ENCODE assay signal across 21 cellular contexts in the genomic region with DNA sequence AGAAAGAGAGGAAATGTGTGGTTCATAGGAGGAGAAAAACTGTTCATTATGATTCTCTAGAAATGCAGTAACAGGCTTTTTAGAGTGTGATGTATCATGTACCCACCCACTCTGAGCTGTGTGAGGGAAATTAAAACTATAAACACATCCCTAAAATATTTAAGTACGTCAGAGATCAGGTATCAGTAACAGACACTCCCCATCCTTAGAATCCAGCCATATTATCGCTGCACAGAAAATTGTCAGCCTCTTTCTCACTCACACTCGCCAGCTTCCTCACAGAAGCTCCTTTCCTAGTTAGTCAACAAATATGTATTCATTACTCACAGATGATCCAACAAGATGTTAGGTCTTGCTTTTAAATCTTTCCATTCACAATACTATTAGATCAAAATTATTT. TPM values are rescaled to one million over a fixed set of nuclear protein-coding genes. Genes with fewer than 3 reads are reported as not detected.
DNase-seq lines count a peak whose midpoint lies in the region; ATAC-seq and TF ChIP-seq lines count a peak whose summit lies in the region.
"Had no signal": no experiment of that assay in that cellular context is flagged by ENCODE, and none has a peak within 500 bp of the region (broad histone marks: within the 10 kb centered on the region; RNA-seq: fewer than 3 reads in every experiment).

No MANE protein-coding gene starts in this region.

- H3K79me2 ChIP-seq in GM23248 (ENCODE audit: insufficient read depth) = no peaks in the 10 kb centered on the region
- no peaks in the 10 kb centered on the region for H3K79me2 ChIP-seq in mammary epithelial cell (ENCODE audit: insufficient read depth, low read length)
- H3K79me2 ChIP-seq: parathyroid adenoma had no signal

- H3K27ac Mint-ChIP-seq in naive thymus-derived CD4-positive, alpha-beta T cell = no peak overlapping the region
- H3K27ac Mint-ChIP-seq: B cell had no signal

- peak overlapping the region; percentile 85 for H3K27ac ChIP-seq in GM23248
- H3K27ac ChIP-seq in mammary epithelial cell (ENCODE audit: insufficient read depth, low read depth, low read length) = no peak overlapping the region
- no peak overlapping the region for H3K27ac ChIP-seq in naive thymus-derived CD4-positive, alpha-beta T cell (ENCODE audit: low read depth, low read length)
- H3K27ac ChIP-seq: esophagus squamous epithelium, parathyroid adenoma, SK-N-MC, skin epidermis had no signal

- WGBS in GM23248 (ENCODE audit: low coverage in 1 of 2, low lambda C conversion rate in 2 of 2, missing lambda C conversion rate in 2 of 2), 2 experiments = 0 to 6% methylated on average over 3 of the region's 3 CpGs
- WGBS in mammary epithelial cell (ENCODE audit: low coverage, missing lambda C conversion rate) = 53% methylated on average over 3 of the region's 3 CpGs

- POLR2A ChIA-PET in naive thymus-derived CD4-positive, alpha-beta T cell (lab: Charles Lee) = no interaction called here

- H3K4me1 Mint-ChIP-seq in naive thymus-derived CD4-positive, alpha-beta T cell = no peaks in the 10 kb centered on the region

- CTCF ChIA-PET in mammary epithelial cell (lab: Charles Lee; ENCODE audit: low non-redundant PET) = no interaction called here
- CTCF ChIA-PET in naive thymus-derived CD4-positive, alpha-beta T cell (lab: Charles Lee) = no interaction called here

- no TSS peak for BruUV-seq in mammary epithelial cell (replicated peaks; lab: Mats Ljungman, UMichigan)

- peak overlapping the region; percentile 68 for H3K9ac ChIP-seq in GM23248
- H3K9ac ChIP-seq in mammary epithelial cell (ENCODE audit: insufficient read depth, low read length) = no peak overlapping the region
- H3K9ac ChIP-seq: parathyroid adenoma had no signal

- peak overlapping the region; percentile 61 for H3K4me3 ChIP-seq in GM23248
- H3K4me3 ChIP-seq in mammary epithelial cell (replicated peaks in 1 of 3; ENCODE audit: insufficient read depth in 1 of 3, low read depth in 2 of 3, low read length in 3 of 3) = no peak overlapping the region
- no peak overlapping the region for H3K4me3 ChIP-seq in naive thymus-derived CD4-positive, alpha-beta T cell (ENCODE audit: low read length)
- H3K4me3 ChIP-seq: esophagus squamous epithelium, K562, SK-N-MC, skin epidermis had no signal

- H3K4me1 ChIP-seq in GM23248 (ENCODE audit: insufficient read depth) = peaks cover 49% of the 10 kb centered on the region
- no peaks in the 10 kb centered on the region for H3K4me1 ChIP-seq in mammary epithelial cell (ENCODE audit: insufficient read depth, low read length)
- no peaks in the 10 kb centered on the region for H3K4me1 ChIP-seq in naive thymus-derived CD4-positive, alpha-beta T cell (ENCODE audit: control insufficient read depth in 2 of 2, insufficient read depth in 2 of 2, low read length in 2 of 2)
- H3K4me1 ChIP-seq: esophagus squamous epithelium, parathyroid adenoma had no signal

- H3K4me3 Mint-ChIP-seq in naive thymus-derived CD4-positive, alpha-beta T cell = no peak overlapping the region
- H3K4me3 Mint-ChIP-seq: B cell had no signal

- intact Hi-C loops in mammary epithelial cell (cut with micrococcal nuclease) = no loop called here
- intact Hi-C loops in naive thymus-derived CD4-positive, alpha-beta T cell (cut with micrococcal nuclease) = no loop called here

- TF ChIP-seq CTCF in mammary epithelial cell (conservative IDR thresholded peaks at IDR 0.05 in 1 of 2, IDR thresholded peaks at IDR 0.05 in 1 of 2; ENCODE audit: extremely low read depth in 1 of 2, insufficient read depth in 1 of 2, low read depth in 1 of 2, low read length in 2 of 2) = no peak

- peaks cover 0 to 4% (median 2%) of the 10 kb centered on the region in 11 donors for H3K9me3 Mint-ChIP-seq in naive thymus-derived CD4-positive, alpha-beta T cell

- dilution Hi-C loops in mammary epithelial cell (cut with HindIII; ENCODE audit: low sequenced_read_pairs) = no loop called here

- peak; percentile 95 for DNase-seq in GM23248
- peak; percentile 24 for DNase-seq in NCI-H146 treated with DMSO at 0.1 percent for 48 hours (lab: John Stamatoyannopoulos, UW; ENCODE audit: unreplicated experiment)
- peak; percentile 68 for DNase-seq in mammary epithelial cell
- DNase-seq in myocyte (ENCODE audit: low read depth) = peak; percentile 3
- no peak for DNase-seq in naive thymus-derived CD4-positive, alpha-beta T cell
- no peak for DNase-seq in DMS 273 (lab: John Stamatoyannopoulos, UW; ENCODE audit: unreplicated experiment)
- no peak for DNase-seq in occipital lobe (lab: John Stamatoyannopoulos, UW)
- no peak for DNase-seq in NAMALWA (ENCODE audit: low spot score)
- DNase-seq: activated CD4-positive, alpha-beta T cell treated with anti-CD3 and anti-CD28 coated beads for 48 hours; activated CD8-positive, alpha-beta memory T cell treated with anti-CD3 and anti-CD28 coated beads, Interleukin-2, amount 50 U/mL, for 4 hours; activated naive CD4-positive, alpha-beta T cell; dermis blood vessel endothelial cell; esophagus squamous epithelium; hypothalamus; NCI-H1092 had no signal

- H3K4me2 ChIP-seq in GM23248 (ENCODE audit: unreplicated experiment) (peak overlapping the region; percentile 90), mammary epithelial cell (ENCODE audit: insufficient read depth, low read depth, low read length) (no peak overlapping the region)

- H3K27me3 ChIP-seq in GM23248 (replicated peaks; ENCODE audit: insufficient read depth) (no peaks in the 10 kb centered on the region), mammary epithelial cell (ENCODE audit: insufficient read depth, low read length) (peaks cover 7% of the 10 kb centered on the region)
- no peaks in the 10 kb centered on the region for H3K27me3 ChIP-seq in naive thymus-derived CD4-positive, alpha-beta T cell (ENCODE audit: control insufficient read depth in 2 of 2, insufficient read depth in 2 of 2, low read length in 2 of 2)

- H3K36me3 ChIP-seq in GM23248 (ENCODE audit: low read depth) (no peaks in the 10 kb centered on the region), mammary epithelial cell (ENCODE audit: insufficient read depth, low read length) (no peaks in the 10 kb centered on the region)
- no peaks in the 10 kb centered on the region for H3K36me3 ChIP-seq in naive thymus-derived CD4-positive, alpha-beta T cell (ENCODE audit: control insufficient read depth in 2 of 3, insufficient read depth in 3 of 3, low read length in 3 of 3)
- H3K36me3 ChIP-seq: esophagus squamous epithelium had no signal

- peaks cover 31 to 53% (median 38%) of the 10 kb centered on the region in 5 donors for H3K27me3 Mint-ChIP-seq in naive thymus-derived CD4-positive, alpha-beta T cell

- no peaks in the 10 kb centered on the region for H3K9me2 ChIP-seq in GM23248 (ENCODE audit: insufficient read depth)

- in situ Hi-C loops in GM23248 (cut with MboI) (no loop called here), mammary epithelial cell (cut with MboI; ENCODE audit: low sequenced_read_pairs in 2 of 2) (no loop called here)

- peaks cover 0 to 4% (median 0%) of the 10 kb centered on the region in 5 donors for H3K36me3 Mint-ChIP-seq in naive thymus-derived CD4-positive, alpha-beta T cell

- no peaks in the 10 kb centered on the region for H3K9me3 ChIP-seq in GM23248 (ENCODE audit: low read depth)
- no peaks in the 10 kb centered on the region for H3K9me3 ChIP-seq in mammary epithelial cell (replicated peaks; ENCODE audit: insufficient read depth, low read length)
- no peaks in the 10 kb centered on the region for H3K9me3 ChIP-seq in naive thymus-derived CD4-positive, alpha-beta T cell (ENCODE audit: control insufficient read depth in 2 of 3, low read length in 3 of 3)
- H3K9me3 ChIP-seq: esophagus squamous epithelium had no signal

- ATAC-seq in naive thymus-derived CD4-positive, alpha-beta T cell = no peak
- ATAC-seq: HCT116, K562 had no signal

- H3F3A ChIP-seq in GM23248 (ENCODE audit: insufficient read depth) = peaks cover 26% of the 10 kb centered on the region

- H4K20me1 ChIP-seq in GM23248 (ENCODE audit: insufficient read depth) (no peaks in the 10 kb centered on the region), mammary epithelial cell (ENCODE audit: insufficient read depth, low read length) (no peaks in the 10 kb centered on the region)

- H2AFZ ChIP-seq in GM23248 (peak overlapping the region; percentile 67), mammary epithelial cell (ENCODE audit: low read depth, low read length) (no peak overlapping the region)
- H2AFZ ChIP-seq: parathyroid adenoma had no signal

RNA-seq across cellular contexts. Expression of a gene that starts 13.7 kb away (rescaled TPM):
- 4.2 and 20.0 TPM in 2 replicates for total RNA-seq in GM23248 (2014; rRNA removed; shearing (Covaris generic))
- polyA plus RNA-seq in GM23248 (2016; fragmentation: Nextera tagmentation; extraction: Ambion mirVana) = 6.0 and 6.5 TPM in 2 replicates
- 100 to 1,000 TPM in 1 of 2 donors, 10 to 100 TPM in 1; 54.0 to 108 TPM for total RNA-seq in mammary epithelial cell
- polyA plus RNA-seq in mammary epithelial cell = 31.4 TPM
- polyA minus RNA-seq in mammary epithelial cell = 202 TPM
- total RNA-seq in myocyte = 7.6 and 12.4 TPM in 2 replicates
- 8.5 TPM for polyA plus RNA-seq in myocyte (2012)
- 10 to 100 TPM; 25.1 to 39.0 (median 30.9) TPM for total RNA-seq in naive thymus-derived CD4-positive, alpha-beta T cell
- polyA plus RNA-seq in naive thymus-derived CD4-positive, alpha-beta T cell = 10 to 100 TPM; 11.3 to 21.7 TPM
- total RNA-seq in occipital lobe = 13.6 TPM

Comparison
In these comparisons a context has a peak if more than half of its experiments do, and no peak if none do; other contexts are left out.
1. DNase-seq: peak in GM23248 (single experiment), NCI-H146 treated with DMSO at 0.1 percent for 48 hours (single experiment), mammary epithelial cell (single experiment) and myocyte (single experiment); none in naive thymus-derived CD4-positive, alpha-beta T cell (0 of 9), DMS 273 (single experiment), occipital lobe (single experiment) and NAMALWA (single experiment).